Comparison of ENCODE assay signal across 20 cellular contexts in genomic region chr6:116020738-116021137, GRCh38. TPM values are rescaled to one million over a fixed set of nuclear protein-coding genes. Genes with fewer than 3 reads are reported as not detected.
A peak's percentile ranks its signal among the peaks of the same experiment; 100 is the strongest.
DNase-seq lines count a peak whose midpoint lies in the region; ATAC-seq, FAIRE-seq and TF ChIP-seq lines count a peak whose summit lies in the region.
"Had no signal": no experiment of that assay in that cellular context is flagged by ENCODE, and none has a peak within 500 bp of the region (broad histone marks: within the 10 kb centered on the region; RNA-seq: fewer than 3 reads in every experiment).

No MANE protein-coding gene starts in this region.

- H4K20me1 ChIP-seq in OCI-LY3 (ENCODE audit: insufficient read depth, low read length): peaks cover under 1% of the 10 kb centered on the region; the same call in 1 of the 2 replicates
- H4K20me1 ChIP-seq: BLaER1 treated with 17β-estradiol and CSF1 and Interleukin-3, amounts not matched to agents 10 nM and 100 nM had no signal

- peaks cover 79% of the 10 kb centered on the region for H3K4me1 ChIP-seq in OCI-LY3 (ENCODE audit: low read length)
- H3K4me1 ChIP-seq in small intestine (ENCODE audit: control insufficient read depth in 2 of 2, insufficient read depth in 1 of 2, low read depth in 1 of 2, low read length in 1 of 2): peaks cover 4 to 10% of the 10 kb centered on the region in 2 donors

- H3K27ac ChIP-seq in OCI-LY3 (ENCODE audit: low read length): peak overlapping the region; percentile 97
- H3K27ac ChIP-seq in small intestine (ENCODE audit: low read depth in 1 of 2, low read length in 1 of 2): no peak overlapping the region
- H3K27ac ChIP-seq: BLaER1 treated with 17β-estradiol and CSF1 and Interleukin-3, amounts not matched to agents 10 nM and 100 nM had no signal

- H3K4me3 ChIP-seq in GM06990 (replicated peaks; ENCODE audit: low read depth, low read length) (no peak overlapping the region), OCI-LY3 (ENCODE audit: low read length) (peak overlapping the region; percentile 19), small intestine (ENCODE audit: low read depth in 1 of 2, low read length in 2 of 2) (no peak overlapping the region)
- H3K4me3 ChIP-seq: BLaER1 treated with 17β-estradiol and CSF1 and Interleukin-3, amounts not matched to agents 10 nM and 100 nM had no signal

- FAIRE-seq in frontal cortex (lab: Jason Lieb, UNC) (peak; percentile 68), small intestine (lab: Jason Lieb, UNC) (peak; percentile 71)
- FAIRE-seq: HepG2 had no signal

- ATAC-seq in omental fat pad (ENCODE audit: low FRiP score): no peak
- ATAC-seq: CD8-positive, alpha-beta T cell; HCT116; HepG2 had no signal

- peak overlapping the region; percentile 76 for H3K4me2 ChIP-seq in OCI-LY3 (ENCODE audit: low read length)

- DNase-seq in GM06990 (ENCODE audit: extremely low read depth, insufficient read length) (peak; percentile 35), frontal cortex (ENCODE audit: low spot score in 2 of 2) (no peak), small intestine (no peak), GM03348 (ENCODE audit: low spot score) (no peak), dedifferentiated amniotic fluid mesenchymal stem cell (ENCODE audit: extremely low spot score) (no peak), omental fat pad (ENCODE audit: low spot score) (no peak)
- DNase-seq: Calu3; CD8-positive, alpha-beta T cell; DMS 273 treated with DMSO at 0.1 percent for 48 hours; DMS53; DND-41; EL; GOT3; H7; HFFc6; KBM-7 had no signal

- H3K9me3 ChIP-seq in OCI-LY3 (ENCODE audit: insufficient read depth, low read length) (no peaks in the 10 kb centered on the region), small intestine (ENCODE audit: control insufficient read depth, low read depth) (no peaks in the 10 kb centered on the region)
- H3K9me3 ChIP-seq: BLaER1 treated with 17β-estradiol and CSF1 and Interleukin-3, amounts not matched to agents 10 nM and 100 nM had no signal

- no peaks in the 10 kb centered on the region for H3K36me3 ChIP-seq in GM06990 (ENCODE audit: control insufficient read depth, insufficient read depth, low read length)
- peaks cover 7% of the 10 kb centered on the region for H3K36me3 ChIP-seq in OCI-LY3 (replicated peaks; ENCODE audit: low read depth, low read length)
- H3K36me3 ChIP-seq in small intestine (ENCODE audit: control insufficient read depth in 2 of 2, insufficient read depth in 2 of 2, low read length in 2 of 2): no peaks in the 10 kb centered on the region
- H3K36me3 ChIP-seq: BLaER1 treated with 17β-estradiol and CSF1 and Interleukin-3, amounts not matched to agents 10 nM and 100 nM had no signal

- no peak overlapping the region for H2AFZ ChIP-seq in OCI-LY3 (ENCODE audit: low read depth, low read length)

- no peak for TF ChIP-seq CTCF in GM06990 (IDR thresholded peaks at IDR 0.05; ENCODE audit: insufficient read depth, low read length, poor library complexity, severe bottlenecking)
- TF ChIP-seq CTCF in OCI-LY3 (IDR thresholded peaks at IDR 0.05; ENCODE audit: low read depth, low read length): no peak
- no peak for TF ChIP-seq CTCF in omental fat pad (IDR thresholded peaks at IDR 0.05)

- peaks cover 69% of the 10 kb centered on the region for H3K79me2 ChIP-seq in OCI-LY3 (ENCODE audit: low read length)

- H3K27me3 ChIP-seq in GM06990 (replicated peaks; ENCODE audit: control insufficient read depth, insufficient read depth, low read length) (no peaks in the 10 kb centered on the region), OCI-LY3 (ENCODE audit: low read depth, low read length) (no peaks in the 10 kb centered on the region), small intestine (ENCODE audit: control insufficient read depth in 2 of 2, insufficient read depth in 2 of 2, low read length in 2 of 2) (no peaks in the 10 kb centered on the region)
- H3K27me3 ChIP-seq: BLaER1 treated with 17β-estradiol and CSF1 and Interleukin-3, amounts not matched to agents 10 nM and 100 nM had no signal

- H3K9ac ChIP-seq in OCI-LY3 (ENCODE audit: low read length): no peak overlapping the region
- H3K9ac ChIP-seq: BLaER1 treated with 17β-estradiol and CSF1 and Interleukin-3, amounts not matched to agents 10 nM and 100 nM had no signal

RNA-seq across cellular contexts. Expression of gene FRK, which starts 40.0 kb away (rescaled TPM):
- total RNA-seq in frontal cortex (0.41 TPM), omental fat pad (1 to 10 TPM in 3 of 4 donors, under 1 TPM in 1; 0.24 to 1.9 (median 1.5) TPM)
- 1 to 10 TPM; 2.9 to 6.7 (median 4.9) TPM for polyA plus RNA-seq in small intestine
